Comparison of ENCODE assay signal across 18 cellular contexts in genomic region chr5:16345454-16345853, GRCh38.
A peak's percentile ranks its signal among the peaks of the same experiment; 100 is the strongest.
DNase-seq lines count a peak whose midpoint lies in the region; ATAC-seq and TF ChIP-seq lines count a peak whose summit lies in the region.
"Had no signal": no experiment of that assay in that cellular context is flagged by ENCODE, and none has a peak within 500 bp of the region (broad histone marks: within the 10 kb centered on the region; RNA-seq: fewer than 3 reads in every experiment).

No MANE protein-coding gene starts in this region.

- no peak overlapping the region for H2AFZ ChIP-seq in GM23248

- DNase-seq in BE2C (peak; percentile 49), GM23248 (peak; percentile 21), RWPE2 (ENCODE audit: low spot score) (no peak), iPS-NIHi7 (ENCODE audit: extremely low spot score) (peak; percentile 23), superior temporal gyrus (ENCODE audit: extremely low spot score) (no peak), sigmoid colon (no peak)
- DNase-seq in activated effector memory CD4-positive, alpha-beta T cell treated with anti-CD3 and anti-CD28 coated beads, Interleukin-2, amount 50 U/mL, for 16 hours = no peak
- DNase-seq: activated T-cell treated with anti-CD3 and anti-CD28 coated beads for 4 hours; CD4-positive, alpha-beta memory T cell; cerebellar nuclear complex; erythroblast; HCEC 1CT; left cardiac atrium; MM.1S; naive B cell; NCI-H2171; upper lobe of left lung had no signal

- H3K9me3 ChIP-seq in BE2C (no peaks in the 10 kb centered on the region), GM23248 (ENCODE audit: low read depth) (no peaks in the 10 kb centered on the region), RWPE2 (ENCODE audit: severe bottlenecking) (no peaks in the 10 kb centered on the region), sigmoid colon (peaks cover 0 to 5% (median 0%) of the 10 kb centered on the region in 4 donors)
- H3K9me3 ChIP-seq: upper lobe of left lung had no signal

- peak; percentile 85 for TF ChIP-seq CTCF in BE2C (IDR thresholded peaks at IDR 0.05; ENCODE audit: low read depth, low read length)
- TF ChIP-seq CTCF in RWPE2 (IDR thresholded peaks at IDR 0.05; ENCODE audit: poor library complexity, severe bottlenecking) = peak; percentile 18
- no peak for TF ChIP-seq CTCF in sigmoid colon (IDR thresholded peaks at IDR 0.05)

- no peak for TF ChIP-seq POLR2A in sigmoid colon (IDR thresholded peaks at IDR 0.05)

- no peak overlapping the region for H3K4me2 ChIP-seq in GM23248 (ENCODE audit: unreplicated experiment)

- no peaks in the 10 kb centered on the region for H3F3A ChIP-seq in GM23248 (ENCODE audit: insufficient read depth)

- H3K36me3 ChIP-seq in BE2C (no peaks in the 10 kb centered on the region), GM23248 (ENCODE audit: low read depth) (no peaks in the 10 kb centered on the region), RWPE2 (ENCODE audit: low read depth) (no peaks in the 10 kb centered on the region), sigmoid colon (no peaks in the 10 kb centered on the region)
- H3K36me3 ChIP-seq: upper lobe of left lung had no signal

- WGBS in GM23248 (ENCODE audit: low coverage in 1 of 2, low lambda C conversion rate in 2 of 2, missing lambda C conversion rate in 2 of 2), 2 experiments = 48 to 65% methylated on average over 1 of the region's 1 CpG
- WGBS in sigmoid colon, 2 donors = 72 to 95% methylated on average over 1 of the region's 1 CpG

- H3K27me3 ChIP-seq in BE2C = no peaks in the 10 kb centered on the region
- H3K27me3 ChIP-seq in GM23248 (replicated peaks; ENCODE audit: insufficient read depth) = 0 out of 2 replicates have a peak, but pooled peaks cover 5% of the 10 kb centered on the region
- peaks cover 5% of the 10 kb centered on the region for H3K27me3 ChIP-seq in RWPE2 (ENCODE audit: insufficient read depth, poor library complexity, severe bottlenecking)
- H3K27me3 ChIP-seq in sigmoid colon = no peaks in the 10 kb centered on the region
- H3K27me3 ChIP-seq: upper lobe of left lung had no signal

- ATAC-seq in RWPE2 (ENCODE audit: low read depth) (no peak), GM18870 (IDR thresholded peaks at IDR 0.05; ENCODE audit: unreplicated experiment) (no peak)
- ATAC-seq: left cardiac atrium had no signal

- H3K27ac ChIP-seq in GM23248 (no peak overlapping the region), RWPE2 (ENCODE audit: poor library complexity, severe bottlenecking) (no peak overlapping the region), sigmoid colon (no peak overlapping the region)
- H3K27ac ChIP-seq: upper lobe of left lung had no signal

- in situ Hi-C loops in GM23248 (cut with MboI) = no loop called here

- no peaks in the 10 kb centered on the region for H3K79me2 ChIP-seq in GM23248 (ENCODE audit: insufficient read depth)

- H3K9ac ChIP-seq in GM23248 = no peak overlapping the region

- H3K9me2 ChIP-seq in GM23248 (ENCODE audit: insufficient read depth) = no peaks in the 10 kb centered on the region

- H4K20me1 ChIP-seq in GM23248 (ENCODE audit: insufficient read depth) = no peaks in the 10 kb centered on the region

- TF ChIP-seq EP300 in sigmoid colon (IDR thresholded peaks at IDR 0.05) = no peak

- H3K4me3 ChIP-seq in BE2C (ENCODE audit: low read depth, low read length) (no peak overlapping the region), GM23248 (no peak overlapping the region), RWPE2 (ENCODE audit: severe bottlenecking) (no peak overlapping the region), sigmoid colon (no peak overlapping the region)
- H3K4me3 ChIP-seq: upper lobe of left lung had no signal

- intact Hi-C loops in sigmoid colon (cut with DNase I) = no loop called here

- H3K4me1 ChIP-seq in BE2C (no peaks in the 10 kb centered on the region; the same call in none of the 2 replicates), GM23248 (ENCODE audit: insufficient read depth) (no peaks in the 10 kb centered on the region), RWPE2 (ENCODE audit: insufficient read depth, poor library complexity, severe bottlenecking) (no peaks in the 10 kb centered on the region), sigmoid colon (no peaks in the 10 kb centered on the region)
- H3K4me1 ChIP-seq: upper lobe of left lung had no signal

Comparison
In these comparisons a context has a peak if more than half of its experiments do, and no peak if none do; other contexts are left out.
1. DNase-seq: peak in BE2C (single experiment), GM23248 (single experiment) and iPS-NIHi7 (single experiment); none in RWPE2 (single experiment), superior temporal gyrus (single experiment), sigmoid colon (single experiment) and activated effector memory CD4-positive, alpha-beta T cell treated with anti-CD3 and anti-CD28 coated beads, Interleukin-2, amount 50 U/mL, for 16 hours (single experiment).
2. CTCF ChIP-seq: peak in BE2C (single experiment) and RWPE2 (single experiment); none in sigmoid colon (0 of 4).